ENCODE assay signal across 2 cellular contexts in the genomic region with DNA sequence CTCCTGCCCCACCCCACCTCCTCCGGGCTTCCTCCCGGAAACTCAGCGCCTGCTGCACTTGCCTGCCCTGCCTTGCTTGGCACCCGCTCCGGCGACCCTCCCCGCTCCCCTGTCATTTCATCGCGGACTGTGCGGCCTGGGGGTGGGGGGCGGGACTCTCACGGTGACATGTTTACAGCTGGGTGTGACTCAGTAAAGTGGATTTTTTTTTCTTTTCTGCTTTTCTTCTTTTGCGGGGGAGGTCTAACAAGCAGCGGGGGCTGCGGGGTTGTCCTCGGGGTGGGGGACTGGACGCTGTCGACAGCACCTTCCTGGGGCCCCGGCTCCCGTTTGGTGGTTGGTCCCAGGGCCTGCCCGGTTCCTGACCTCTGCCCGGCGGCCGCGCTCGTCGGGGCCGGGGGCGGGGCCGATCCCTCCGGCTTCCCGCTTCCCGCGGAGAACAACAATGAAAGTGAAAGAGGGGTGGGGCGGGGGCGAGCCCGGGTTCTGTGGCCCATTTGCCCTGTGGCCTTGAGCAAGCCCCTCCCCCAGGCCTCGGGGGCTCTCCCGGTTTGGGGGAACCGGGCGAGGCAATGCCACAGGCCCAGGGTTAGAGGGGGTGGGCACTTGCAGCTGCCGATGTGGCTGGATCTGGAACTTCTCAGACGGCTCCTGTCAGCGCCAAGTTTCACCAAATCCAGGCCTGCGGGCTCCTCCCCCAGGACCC.
TF ChIP-seq lines count a peak whose summit lies in the region.

No MANE protein-coding gene starts in this region.

TF ChIP-seq in IMR-90, 13 proteins besides CTCF, POLR2A, EP300 and RAD21:
- TF ChIP-seq CHD1 (IDR thresholded peaks at IDR 0.05; ENCODE audit: low read depth, low read length), result no peak
- TF ChIP-seq FOS (IDR thresholded peaks at IDR 0.05; ENCODE audit: low read depth, low read length), result no peak
- no peak for TF ChIP-seq MAFK (IDR thresholded peaks at IDR 0.05; ENCODE audit: low read depth, low read length)
- TF ChIP-seq ELK1 (IDR thresholded peaks at IDR 0.05; ENCODE audit: borderline replicate concordance, low read depth, low read length), result no peak
- no peak for TF ChIP-seq NFE2L2 (IDR thresholded peaks at IDR 0.05; ENCODE audit: low read depth, low read length)
- TF ChIP-seq RFX5 (IDR thresholded peaks at IDR 0.05; ENCODE audit: low read depth, low read length), result no peak
- no peak for TF ChIP-seq MXI1 (IDR thresholded peaks at IDR 0.05; ENCODE audit: borderline replicate concordance, low read depth, low read length)
- TF ChIP-seq, protein P1, sequence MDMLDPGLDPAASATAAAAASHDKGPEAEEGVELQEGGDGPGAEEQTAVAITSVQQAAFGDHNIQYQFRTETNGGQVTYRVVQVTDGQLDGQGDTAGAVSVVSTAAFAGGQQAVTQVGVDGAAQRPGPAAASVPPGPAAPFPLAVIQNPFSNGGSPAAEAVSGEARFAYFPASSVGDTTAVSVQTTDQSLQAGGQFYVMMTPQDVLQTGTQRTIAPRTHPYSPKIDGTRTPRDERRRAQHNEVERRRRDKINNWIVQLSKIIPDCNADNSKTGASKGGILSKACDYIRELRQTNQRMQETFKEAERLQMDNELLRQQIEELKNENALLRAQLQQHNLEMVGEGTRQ (IDR thresholded peaks at IDR 0.05; ENCODE audit: low read depth, low read length), result no peak
- TF ChIP-seq MAZ (IDR thresholded peaks at IDR 0.05; ENCODE audit: borderline replicate concordance, low read depth, low read length), result no peak; the same call in 1 of the 2 replicates
- no peak for TF ChIP-seq SMC3 (IDR thresholded peaks at IDR 0.05; ENCODE audit: low read depth, low read length)
- TF ChIP-seq RCOR1 (IDR thresholded peaks at IDR 0.05; ENCODE audit: insufficient replicate concordance, low read length), result no peak
- no peak for TF ChIP-seq BHLHE40 (IDR thresholded peaks at IDR 0.05; ENCODE audit: low read depth, low read length)

TF ChIP-seq in HepG2, 621 proteins besides CTCF, POLR2A, EP300 and RAD21 (continues in another document):
- peak; percentile 83; the same call in 1 of the 2 replicates for TF ChIP-seq KDM2A (CRISPR knock-in tag; IDR thresholded peaks at IDR 0.05; ENCODE audit: borderline replicate concordance, low read depth)
- TF ChIP-seq ZNF180 (CRISPR knock-in tag; IDR thresholded peaks at IDR 0.05; ENCODE audit: borderline replicate concordance, low read depth), result 0 out of 2 replicates have a peak, but pooled peaks have one; percentile 16
- peak; percentile 8; the same call in 1 of the 2 replicates for TF ChIP-seq FOXA3 (CRISPR knock-in tag; IDR thresholded peaks at IDR 0.05)
- TF ChIP-seq THAP9 (CRISPR knock-in tag; IDR thresholded peaks at IDR 0.05; ENCODE audit: borderline replicate concordance), result 0 out of 2 replicates have a peak, but pooled peaks have one; percentile 60
- TF ChIP-seq ZBTB10 (CRISPR knock-in tag; IDR thresholded peaks at IDR 0.05; ENCODE audit: borderline replicate concordance), result peak; percentile 75
- 0 out of 2 replicates have a peak, but pooled peaks have one; percentile 58 for TF ChIP-seq MYC (CRISPR knock-in tag; IDR thresholded peaks at IDR 0.05; ENCODE audit: borderline replicate concordance)
- TF ChIP-seq ZNF614 (CRISPR knock-in tag; IDR thresholded peaks at IDR 0.05; ENCODE audit: borderline replicate concordance), result peak; percentile 56; the same call in 1 of the 2 replicates
- peak; percentile 88 for TF ChIP-seq ZNF639 (CRISPR knock-in tag; conservative IDR thresholded peaks at IDR 0.05)
- TF ChIP-seq HDAC1 (CRISPR knock-in tag; IDR thresholded peaks at IDR 0.05), result peak; percentile 67; the same call in 1 of the 2 replicates
- TF ChIP-seq PHF5A (CRISPR knock-in tag; IDR thresholded peaks at IDR 0.05; ENCODE audit: low read depth, unreplicated experiment), result no peak
- TF ChIP-seq ZNF331 (CRISPR knock-in tag; IDR thresholded peaks at IDR 0.05), result 0 out of 2 replicates have a peak, but pooled peaks have one; percentile 47
- TF ChIP-seq, protein P2, sequence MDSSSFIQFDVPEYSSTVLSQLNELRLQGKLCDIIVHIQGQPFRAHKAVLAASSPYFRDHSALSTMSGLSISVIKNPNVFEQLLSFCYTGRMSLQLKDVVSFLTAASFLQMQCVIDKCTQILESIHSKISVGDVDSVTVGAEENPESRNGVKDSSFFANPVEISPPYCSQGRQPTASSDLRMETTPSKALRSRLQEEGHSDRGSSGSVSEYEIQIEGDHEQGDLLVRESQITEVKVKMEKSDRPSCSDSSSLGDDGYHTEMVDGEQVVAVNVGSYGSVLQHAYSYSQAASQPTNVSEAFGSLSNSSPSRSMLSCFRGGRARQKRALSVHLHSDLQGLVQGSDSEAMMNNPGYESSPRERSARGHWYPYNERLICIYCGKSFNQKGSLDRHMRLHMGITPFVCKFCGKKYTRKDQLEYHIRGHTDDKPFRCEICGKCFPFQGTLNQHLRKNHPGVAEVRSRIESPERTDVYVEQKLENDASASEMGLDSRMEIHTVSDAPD (CRISPR knock-in tag; IDR thresholded peaks at IDR 0.05), result peak; percentile 71; the same call in 1 of the 2 replicates
- peak; percentile 77; the same call in 1 of the 2 replicates for TF ChIP-seq ARID4A (CRISPR knock-in tag; IDR thresholded peaks at IDR 0.05; ENCODE audit: borderline replicate concordance)
- peak; percentile 20; the same call in 1 of the 2 replicates for TF ChIP-seq TMF1 (CRISPR knock-in tag; IDR thresholded peaks at IDR 0.05; ENCODE audit: low read depth)
- no peak for TF ChIP-seq ZNF615 (CRISPR knock-in tag; IDR thresholded peaks at IDR 0.05; ENCODE audit: borderline replicate concordance)
- 0 out of 2 replicates have a peak, but pooled peaks have one; percentile 14 for TF ChIP-seq FOXK1 (CRISPR knock-in tag; IDR thresholded peaks at IDR 0.05; ENCODE audit: borderline replicate concordance, low read depth)
- TF ChIP-seq RBM39 (IDR thresholded peaks at IDR 0.05; ENCODE audit: low read depth, low read length, poor library complexity, severe bottlenecking), result peak; percentile 49
- TF ChIP-seq TBX2 (CRISPR knock-in tag; IDR thresholded peaks at IDR 0.05; ENCODE audit: borderline replicate concordance), result peak; percentile 21; the same call in 1 of the 2 replicates
- no peak for TF ChIP-seq GMEB2 (CRISPR knock-in tag; IDR thresholded peaks at IDR 0.05; ENCODE audit: low read depth)
- TF ChIP-seq KLF16 (CRISPR knock-in tag; IDR thresholded peaks at IDR 0.05), result 0 out of 4 replicates have a peak, but pooled peaks of 1 of the 2 experiments have one; percentile 24
- TF ChIP-seq PPARG (CRISPR knock-in tag; conservative IDR thresholded peaks at IDR 0.05), result 0 out of 2 replicates have a peak, but pooled peaks have one; percentile 12
- peak; percentile 47; the same call in 1 of the 2 replicates for TF ChIP-seq ZNF788 (CRISPR knock-in tag; IDR thresholded peaks at IDR 0.05; ENCODE audit: borderline replicate concordance)
